9 cellular contexts compared by ENCODE assay signal in the genomic region with DNA sequence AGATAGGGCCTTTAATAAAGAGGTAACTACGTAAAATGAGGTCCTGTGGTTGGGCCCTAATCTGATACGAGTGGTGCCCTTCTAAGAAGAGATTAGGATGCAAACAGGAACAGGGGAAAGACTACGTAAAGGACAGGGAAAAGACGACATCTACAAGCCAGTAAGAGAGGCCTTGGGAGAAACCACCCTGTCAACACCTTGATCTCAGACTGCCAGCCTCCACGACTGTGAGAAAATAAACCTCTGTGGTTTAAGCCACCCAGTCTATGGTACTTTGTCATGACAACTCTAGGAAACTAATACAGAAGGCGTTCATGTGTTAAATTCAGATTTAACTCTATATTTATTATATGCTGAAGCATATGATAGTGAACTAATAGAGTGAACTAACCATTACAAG.
"Had no signal": no experiment of that assay in that cellular context is flagged by ENCODE, and none has a peak within 500 bp of the region (broad histone marks: within the 10 kb centered on the region; RNA-seq: fewer than 3 reads in every experiment).

No MANE protein-coding gene starts in this region.

- H3K27me3 Mint-ChIP-seq: IgD-negative memory B cell had no signal

- DNase-seq: H9, HCEC 1CT, KG1 had no signal

- FAIRE-seq: H1, H54, HepG2 had no signal

- ATAC-seq: GM23338, HepG2 had no signal

- H3K9me3 Mint-ChIP-seq: GM23338, H9 had no signal

- H3K4me2 ChIP-seq: GM23338 had no signal

- H3K4me3 ChIP-seq: GM23338 had no signal

- H2AFZ ChIP-seq: GM23338 had no signal

- H3K27ac ChIP-seq: HL-60 had no signal

- H3K4me3 Mint-ChIP-seq: GM23338, H9, IgD-negative memory B cell had no signal

- H3K27ac Mint-ChIP-seq: GM23338, H9, IgD-negative memory B cell had no signal

- H3K36me3 Mint-ChIP-seq: IgD-negative memory B cell had no signal

- H3K4me1 Mint-ChIP-seq: IgD-negative memory B cell had no signal
